In genomic region chr14:80953211-80953610, GRCh38 we compare ENCODE assay signal across 4 cellular contexts. TPM values are rescaled to one million over a fixed set of nuclear protein-coding genes. Genes with fewer than 3 reads are reported as not detected.
"Had no signal": no experiment of that assay in that cellular context is flagged by ENCODE, and none has a peak within 500 bp of the region (broad histone marks: within the 10 kb centered on the region; RNA-seq: fewer than 3 reads in every experiment).

No MANE protein-coding gene starts in this region.

RNA-seq across cellular contexts. Expression of gene TSHR, which starts 2.2 kb away (rescaled TPM):
- total RNA-seq: suprapubic skin, upper lobe of right lung, ureter, vagina had no signal
